ENCODE assay signal across 11 cellular contexts in the genomic region with DNA sequence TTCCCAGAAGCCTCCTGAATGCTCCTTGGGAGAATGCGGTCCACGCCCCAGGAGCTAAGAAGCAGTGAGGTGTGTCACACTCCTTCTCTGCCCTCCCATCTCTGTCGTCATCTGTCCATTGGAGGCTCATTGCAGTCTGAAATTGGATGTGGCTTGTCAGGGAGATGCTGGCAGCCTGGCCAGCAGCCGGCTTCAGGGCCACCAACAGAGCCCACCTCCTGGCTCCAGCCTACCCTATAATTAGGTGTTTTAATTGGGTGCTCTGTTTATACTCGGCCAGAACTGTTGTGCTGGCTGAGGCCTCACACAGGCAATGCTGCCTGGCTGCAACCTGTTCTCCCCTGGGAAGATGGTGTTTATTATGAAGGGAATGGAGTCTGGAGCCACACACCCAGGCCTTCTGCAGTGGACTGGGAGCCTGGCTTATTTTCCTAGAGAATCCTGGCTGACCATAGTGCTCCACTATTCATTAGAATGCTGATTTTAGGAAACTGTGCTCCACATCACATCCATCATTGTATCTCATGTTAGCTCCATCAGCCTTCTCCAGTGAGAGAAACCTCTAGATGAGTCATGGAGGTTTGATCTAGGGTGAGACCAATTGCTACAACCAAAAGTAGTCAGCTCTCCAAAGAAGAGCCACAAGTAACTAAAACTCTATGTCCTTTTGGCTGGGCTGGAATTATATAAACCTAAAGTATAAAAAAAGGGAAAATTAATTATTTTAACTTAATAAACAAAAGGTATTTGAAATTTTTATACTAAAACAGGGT.
DNase-seq lines count a peak whose midpoint lies in the region; ATAC-seq and TF ChIP-seq lines count a peak whose summit lies in the region.
"Had no signal": no experiment of that assay in that cellular context is flagged by ENCODE, and none has a peak within 500 bp of the region (broad histone marks: within the 10 kb centered on the region; RNA-seq: fewer than 3 reads in every experiment).

No MANE protein-coding gene starts in this region.

- ATAC-seq in GM18873 (IDR thresholded peaks at IDR 0.05; ENCODE audit: low FRiP score, unreplicated experiment) (no peak), GM18868 (IDR thresholded peaks at IDR 0.05; ENCODE audit: unreplicated experiment) (no peak)

- H3K27ac ChIP-seq in left ventricle myocardium inferior (replicated peaks) = no peak overlapping the region

- TF ChIP-seq CTCF in fibroblast of the aortic adventitia (IDR thresholded peaks at IDR 0.05; ENCODE audit: insufficient read depth, low read length) (no peak), left ventricle myocardium inferior (IDR thresholded peaks at IDR 0.05; ENCODE audit: borderline replicate concordance) (no peak)

- no peaks in the 10 kb centered on the region for H3K9me3 ChIP-seq in left ventricle myocardium inferior (replicated peaks)

- no peaks in the 10 kb centered on the region for H3K36me3 ChIP-seq in left ventricle myocardium inferior

- H3K27me3 ChIP-seq in left ventricle myocardium inferior (ENCODE audit: low read depth) = peaks cover 8% of the 10 kb centered on the region

- H3K4me3 ChIP-seq in fibroblast of the aortic adventitia (ENCODE audit: low read depth, low read length) (no peak overlapping the region), left ventricle myocardium inferior (no peak overlapping the region)

- intact Hi-C loops in left ventricle myocardium inferior (cut with micrococcal nuclease) = no loop called here

- DNase-seq in AG20443 (ENCODE audit: low spot score) = peak; percentile 56
- peak; percentile 62 for DNase-seq in HCEC 1CT
- DNase-seq in NCI-H446 treated with DMSO at 0.1 percent for 48 hours (lab: John Stamatoyannopoulos, UW) = peak; percentile 88
- peak; percentile 46 for DNase-seq in fibroblast of the aortic adventitia (ENCODE audit: low read depth)
- DNase-seq in DMS79 (lab: John Stamatoyannopoulos, UW) = no peak
- no peak for DNase-seq in left ventricle myocardium inferior
- DNase-seq: activated CD4-positive, alpha-beta T cell treated with anti-CD3 and anti-CD28 coated beads, Interleukin-2, amount 50 U/mL, for 4 hours; CD4-positive, alpha-beta memory T cell; naive B cell had no signal

- no peaks in the 10 kb centered on the region for H3K4me1 ChIP-seq in left ventricle myocardium inferior

Comparison
In these comparisons a context has a peak if more than half of its experiments do, and no peak if none do; other contexts are left out.
1. DNase-seq: peak in AG20443 (single experiment), HCEC 1CT (single experiment), NCI-H446 treated with DMSO at 0.1 percent for 48 hours (single experiment) and fibroblast of the aortic adventitia (single experiment); none in DMS79 (single experiment) and left ventricle myocardium inferior (single experiment).